8 cellular contexts compared by ENCODE assay signal in genomic region chr1:226121049-226121586, GRCh38. TPM values are rescaled to one million over a fixed set of nuclear protein-coding genes. Genes with fewer than 3 reads are reported as not detected.
DNase-seq lines count a peak whose midpoint lies in the region; ATAC-seq and TF ChIP-seq lines count a peak whose summit lies in the region.

No MANE protein-coding gene starts in this region.

- H3K4ac ChIP-seq in IMR-90 (ENCODE audit: low read depth, low read length), result no peak overlapping the region

- no peak overlapping the region for H2BK5ac ChIP-seq in IMR-90 (ENCODE audit: low read depth, low read length, poor library complexity, severe bottlenecking)

- H3K14ac ChIP-seq in IMR-90 (replicated peaks; ENCODE audit: low read depth, low read length), result no peak overlapping the region

- no peak overlapping the region for H2BK15ac ChIP-seq in IMR-90 (ENCODE audit: low read depth, low read length)

- BruUV-seq in IMR-90 (replicated peaks; lab: Mats Ljungman, UMichigan), result no TSS peak

- peaks cover 17 to 21% of the 10 kb centered on the region in 2 donors for H3K4me1 Mint-ChIP-seq in natural killer cell treated with Interleukin-12 subunit alpha and Interleukin-12 subunit beta and Interleukin-15 and Interleukin-18, amount 100 ng/mL, for 72 hours (ENCODE audit: low read depth in 2 of 2)

- peak overlapping the region; percentile 47 to 65 for H3K27ac Mint-ChIP-seq in natural killer cell treated with Interleukin-12 subunit alpha and Interleukin-12 subunit beta and Interleukin-15 and Interleukin-18, amount 100 ng/mL, for 72 hours

- no peak overlapping the region for H3K18ac ChIP-seq in IMR-90 (ENCODE audit: low read depth, low read length)

- H3K9me3 Mint-ChIP-seq in natural killer cell treated with Interleukin-12 subunit alpha and Interleukin-12 subunit beta and Interleukin-15 and Interleukin-18, amount 100 ng/mL, for 72 hours, result no peaks in the 10 kb centered on the region

- no peak overlapping the region for H3K27ac ChIP-seq in IMR-90 (ENCODE audit: insufficient read depth, low read length)

- H3K4me1 ChIP-seq in IMR-90 (ENCODE audit: control insufficient read depth, insufficient read depth, low read length), result peaks cover 2% of the 10 kb centered on the region; the same call in 1 of the 2 replicates

- H2AFZ ChIP-seq in IMR-90 (replicated peaks; ENCODE audit: low read length, poor library complexity), result peak overlapping the region; percentile 99

- no peak overlapping the region for H4K5ac ChIP-seq in IMR-90 (ENCODE audit: low read depth, low read length)

- no peak for TF ChIP-seq RAD21 in IMR-90 (IDR thresholded peaks at IDR 0.05; ENCODE audit: low read length)

- in situ Hi-C loops in IMR-90 (cut with MboI; ENCODE audit: low sequenced_read_pairs), result no loop called here

- CTCF ChIA-PET in IMR-90 (lab: Yijun Ruan, JAX), result interaction anchor here (1.3 kb wide), 1 partner anchor 56 kb away, joined by 13 read pairs; no protein-coding TSS in a partner anchor

- no peak for TF ChIP-seq POLR2A in IMR-90 (IDR thresholded peaks at IDR 0.05; ENCODE audit: low read depth, low read length)

- no peak for TF ChIP-seq CTCF in AG10803 (conservative IDR thresholded peaks at IDR 0.05; ENCODE audit: low read length)
- TF ChIP-seq CTCF in IMR-90 (conservative IDR thresholded peaks at IDR 0.05; ENCODE audit: low read depth, low read length), result no peak
- no peak for TF ChIP-seq CTCF in cardiac fibroblast (IDR thresholded peaks at IDR 0.05; ENCODE audit: low read depth, low read length)

- no peaks in the 10 kb centered on the region for H3K36me3 Mint-ChIP-seq in natural killer cell treated with Interleukin-12 subunit alpha and Interleukin-12 subunit beta and Interleukin-15 and Interleukin-18, amount 100 ng/mL, for 72 hours

- H3K4me3 Mint-ChIP-seq in natural killer cell treated with Interleukin-12 subunit alpha and Interleukin-12 subunit beta and Interleukin-15 and Interleukin-18, amount 100 ng/mL, for 72 hours, result peak overlapping the region; percentile 86

- peak overlapping the region; percentile 5 for H2AK9ac ChIP-seq in IMR-90 (replicated peaks; ENCODE audit: low read depth, low read length, poor library complexity)

- H3K9me1 ChIP-seq in IMR-90 (ENCODE audit: insufficient read depth, low read length), result no peaks in the 10 kb centered on the region

- no peak overlapping the region for H4K91ac ChIP-seq in IMR-90 (ENCODE audit: insufficient read depth, low read depth, low read length)

- no peak overlapping the region for H3K9ac ChIP-seq in IMR-90 (ENCODE audit: low read depth, low read length)

- no peak for ATAC-seq in IMR-90 (ENCODE audit: low read depth)
- no peak for ATAC-seq in natural killer cell treated with Interleukin-12 subunit alpha and Interleukin-12 subunit beta and Interleukin-15 and Interleukin-18, amount 100 ng/mL, for 72 hours

- no peak overlapping the region for H2BK120ac ChIP-seq in IMR-90 (ENCODE audit: low read depth, low read length)

- no peaks in the 10 kb centered on the region for H4K20me1 ChIP-seq in IMR-90 (ENCODE audit: insufficient read depth, low read length)

- dilution Hi-C loops in IMR-90 (cut with HindIII; ENCODE audit: low sequenced_read_pairs, unreplicated experiment), result no loop called here

- H3K23ac ChIP-seq in IMR-90 (ENCODE audit: low read depth, low read length), result no peak overlapping the region

- H3K56ac ChIP-seq in IMR-90 (ENCODE audit: extremely low read depth, insufficient read depth, low read length), result no peak overlapping the region

- DNase-seq in AG10803 (ENCODE audit: low read depth), result no peak
- no peak for DNase-seq in IMR-90
- no peak for DNase-seq in cardiac fibroblast (ENCODE audit: low read depth in 2 of 2)
- no peak for DNase-seq in natural killer cell treated with Interleukin-12 subunit alpha and Interleukin-12 subunit beta and Interleukin-15 and Interleukin-18, amount 100 ng/mL, for 72 hours (ENCODE audit: low spot score)
- DNase-seq in NCI-H1694 treated with DMSO at 0.1 percent for 48 hours (lab: John Stamatoyannopoulos, UW), result no peak
- no peak for DNase-seq in NCI-H2107 treated with DMSO at 0.1 percent for 48 hours (lab: John Stamatoyannopoulos, UW; ENCODE audit: unreplicated experiment)
- DNase-seq in NAMALWA (ENCODE audit: low spot score), result no peak
- no peak for DNase-seq in stimulated activated CD4-positive, alpha-beta T cell treated with anti-CD3 and anti-CD28 coated beads, Interleukin-2, amount 100 ng/mL, for 24 hours

- no peak overlapping the region for H4K8ac ChIP-seq in IMR-90 (ENCODE audit: low read depth in 2 of 2, low read length in 2 of 2)

- WGBS in IMR-90 (ENCODE audit: extremely low coverage in 2 of 2, insufficient read length in 1 of 2), 2 experiments, result 11% methylated on average over 13 of the region's 37 CpGs; no CpG with 5 or more reads in 1 of the 2 experiments

- peak overlapping the region; percentile 66 for H3K4me2 ChIP-seq in IMR-90 (ENCODE audit: low read depth, low read length)

- no peak overlapping the region for H2AK5ac ChIP-seq in IMR-90 (ENCODE audit: low read depth, low read length)

- POLR2A ChIA-PET in IMR-90 (lab: Charles Lee; ENCODE audit: unreplicated experiment), result no interaction called here

- H2BK20ac ChIP-seq in IMR-90 (ENCODE audit: low read depth, low read length), result no peak overlapping the region

- intact Hi-C loops in IMR-90 (cut with micrococcal nuclease), result loop anchor here (1.0 to 10.0 kb wide), 3 partner anchors 29 to 254 kb away; no protein-coding TSS in a partner anchor

- peaks cover 3% of the 10 kb centered on the region; the same call in 1 of the 2 replicates for H3K27me3 ChIP-seq in IMR-90 (ENCODE audit: control insufficient read depth, insufficient read depth, low read length)

- no peaks in the 10 kb centered on the region for H3K79me1 ChIP-seq in IMR-90 (ENCODE audit: low read depth in 1 of 2, low read length in 2 of 2)

- H3K27me3 Mint-ChIP-seq in natural killer cell treated with Interleukin-12 subunit alpha and Interleukin-12 subunit beta and Interleukin-15 and Interleukin-18, amount 100 ng/mL, for 72 hours, result no peaks in the 10 kb centered on the region

- H3K9me3 ChIP-seq in IMR-90 (ENCODE audit: control insufficient read depth, insufficient read depth, low read length), result no peaks in the 10 kb centered on the region

- no peaks in the 10 kb centered on the region for H3K36me3 ChIP-seq in IMR-90 (ENCODE audit: control insufficient read depth, insufficient read depth, low read length)

- H3K4me3 ChIP-seq in AG10803 (ENCODE audit: low read length), result peak overlapping the region; percentile 17; the same call in 1 of the 2 replicates
- no peak overlapping the region for H3K4me3 ChIP-seq in IMR-90 (ENCODE audit: insufficient read depth, low read depth, low read length)
- peak overlapping the region; percentile 25 to 37 for H3K4me3 ChIP-seq in cardiac fibroblast (replicated peaks in 1 of 2; ENCODE audit: low read depth in 2 of 2, low read length in 2 of 2)

TF ChIP-seq in IMR-90, 13 proteins besides CTCF, POLR2A, EP300 and RAD21:
- no peak for TF ChIP-seq MXI1 (IDR thresholded peaks at IDR 0.05; ENCODE audit: borderline replicate concordance, low read depth, low read length)
- TF ChIP-seq FOS (IDR thresholded peaks at IDR 0.05; ENCODE audit: low read depth, low read length), result no peak
- TF ChIP-seq USF2 (IDR thresholded peaks at IDR 0.05; ENCODE audit: low read depth, low read length), result no peak
- TF ChIP-seq CHD1 (IDR thresholded peaks at IDR 0.05; ENCODE audit: low read depth, low read length), result no peak
- TF ChIP-seq RFX5 (IDR thresholded peaks at IDR 0.05; ENCODE audit: low read depth, low read length), result no peak
- no peak for TF ChIP-seq RCOR1 (IDR thresholded peaks at IDR 0.05; ENCODE audit: insufficient replicate concordance, low read length)
- TF ChIP-seq CEBPB (IDR thresholded peaks at IDR 0.05; ENCODE audit: low read depth, low read length), result no peak
- TF ChIP-seq MAFK (IDR thresholded peaks at IDR 0.05; ENCODE audit: low read depth, low read length), result no peak
- TF ChIP-seq BHLHE40 (IDR thresholded peaks at IDR 0.05; ENCODE audit: low read depth, low read length), result no peak
- TF ChIP-seq MAZ (IDR thresholded peaks at IDR 0.05; ENCODE audit: borderline replicate concordance, low read depth, low read length), result no peak
- TF ChIP-seq SMC3 (IDR thresholded peaks at IDR 0.05; ENCODE audit: low read depth, low read length), result no peak
- no peak for TF ChIP-seq NFE2L2 (IDR thresholded peaks at IDR 0.05; ENCODE audit: low read depth, low read length)
- no peak for TF ChIP-seq ELK1 (IDR thresholded peaks at IDR 0.05; ENCODE audit: borderline replicate concordance, low read depth, low read length)

RNA-seq across cellular contexts. Expression of gene H3-3A, which starts 58.6 kb away (rescaled TPM):
- total RNA-seq in IMR-90 (2012; rRNA removed), result 171 and 188 TPM in 2 replicates
- 253 and 256 TPM in 2 replicates for polyA plus RNA-seq in IMR-90 (2012; rRNA removed)
- 141 and 209 TPM in 2 replicates for polyA plus RNA-seq in IMR-90 (2012; cell fraction: cytosol; rRNA removed)
- polyA plus RNA-seq in IMR-90 (2012; cell fraction: nucleus; rRNA removed; ENCODE audit: low replicate concordance), result 46.9 and 78.7 TPM in 2 replicates
- 100 to 1,000 TPM; 174 to 259 TPM for total RNA-seq in natural killer cell treated with Interleukin-12 subunit alpha and Interleukin-12 subunit beta and Interleukin-15 and Interleukin-18, amount 100 ng/mL, for 72 hours
